Comparison of ENCODE assay signal across 8 cellular contexts in the genomic region with DNA sequence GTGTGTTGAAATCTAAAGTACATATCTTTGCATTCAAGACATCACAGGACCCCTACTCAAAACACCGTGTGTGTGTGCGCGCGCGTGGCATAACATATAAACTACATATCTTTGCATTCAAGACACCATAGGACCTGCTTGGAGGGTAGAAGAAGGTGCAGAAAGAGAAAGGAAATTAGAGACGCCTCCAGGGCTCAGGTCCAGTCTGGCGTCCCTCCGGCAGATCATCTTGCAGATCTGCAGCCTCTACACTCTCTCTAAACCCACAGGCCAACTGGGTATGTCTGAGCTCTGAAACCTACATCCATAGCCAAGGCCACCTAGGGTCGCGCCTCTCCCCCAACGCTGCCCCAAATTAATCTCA. TPM values are rescaled to one million over a fixed set of nuclear protein-coding genes. Genes with fewer than 3 reads are reported as not detected.
A peak's percentile ranks its signal among the peaks of the same experiment; 100 is the strongest.
DNase-seq lines count a peak whose midpoint lies in the region; ATAC-seq, FAIRE-seq and TF ChIP-seq lines count a peak whose summit lies in the region.

No MANE protein-coding gene starts in this region.

- CTCF ChIA-PET in Calu3 (lab: Charles Lee) = interaction anchor here (1.3 kb wide), 2 partner anchors 24 to 60 kb away, joined by 3 to 5 read pairs; partner anchors contain the start of gene GSK3A

- no peaks in the 10 kb centered on the region for H3K27me3 Mint-ChIP-seq in Calu3 (ENCODE audit: unreplicated experiment)

- no peaks in the 10 kb centered on the region for H4K20me1 ChIP-seq in MM.1S (ENCODE audit: insufficient read depth, low read length)

- ATAC-seq in HG03175 (IDR thresholded peaks at IDR 0.05; ENCODE audit: unreplicated experiment) (no peak), HG02884 (IDR thresholded peaks at IDR 0.05; ENCODE audit: unreplicated experiment) (no peak), HG03460 (IDR thresholded peaks at IDR 0.05; ENCODE audit: unreplicated experiment) (no peak)

- BruUV-seq in Calu3 (replicated peaks; lab: Mats Ljungman, UMichigan) = no TSS peak

- no peaks in the 10 kb centered on the region; the same call in 1 of the 2 replicates for H3F3A ChIP-seq in MM.1S (ENCODE audit: insufficient read depth, low read length)

- TF ChIP-seq CTCF in Calu3 (IDR thresholded peaks at IDR 0.05; ENCODE audit: unreplicated experiment) = no peak
- no peak for TF ChIP-seq CTCF in MM.1S (IDR thresholded peaks at IDR 0.05; ENCODE audit: low read length)
- no peak for TF ChIP-seq CTCF in neutrophil (IDR thresholded peaks at IDR 0.05)

- DNase-seq in Calu3 (no peak), MM.1S (no peak), cerebellar cortex (ENCODE audit: low spot score) (peak; percentile 58), small intestine (no peak)

- H3K4me3 ChIP-seq in MM.1S (ENCODE audit: low read length) (peak overlapping the region; percentile 89), neutrophil (ENCODE audit: low read depth in 1 of 2, low read length in 1 of 2) (peak overlapping the region; percentile 64 to 71), small intestine (ENCODE audit: low read depth in 1 of 2, low read length in 2 of 2) (no peak overlapping the region)

- peak overlapping the region; percentile 96 for H2AFZ ChIP-seq in MM.1S (ENCODE audit: low read length)

- peak overlapping the region; percentile 60; the same call in 1 of the 2 replicates for H3K9ac ChIP-seq in MM.1S (ENCODE audit: low read length)

- no peaks in the 10 kb centered on the region for H3K27me3 ChIP-seq in MM.1S (replicated peaks; ENCODE audit: insufficient read depth, low read length)
- H3K27me3 ChIP-seq in neutrophil = peaks cover 16% of the 10 kb centered on the region
- H3K27me3 ChIP-seq in small intestine (ENCODE audit: control insufficient read depth in 2 of 2, insufficient read depth in 2 of 2, low read length in 2 of 2) = no peaks in the 10 kb centered on the region

- peak overlapping the region; percentile 97 for H3K4me3 Mint-ChIP-seq in Calu3 (ENCODE audit: low read depth, unreplicated experiment)

- WGBS in small intestine, 3 donors = 69 to 90% (median 86%) methylated on average over 11 of the region's 11 CpGs

- H3K4me1 Mint-ChIP-seq in Calu3 (ENCODE audit: low read depth, unreplicated experiment) = peaks cover 13% of the 10 kb centered on the region

- H3K4me1 ChIP-seq in MM.1S (ENCODE audit: low read length) (peaks cover 3% of the 10 kb centered on the region; the same call in 1 of the 2 replicates), neutrophil (ENCODE audit: control insufficient read depth in 1 of 2, insufficient read depth in 1 of 2, low read depth in 1 of 2, low read length in 1 of 2) (peaks cover 12 to 15% of the 10 kb centered on the region in 2 experiments), small intestine (ENCODE audit: control insufficient read depth in 2 of 2, insufficient read depth in 1 of 2, low read depth in 1 of 2, low read length in 1 of 2) (no peaks in the 10 kb centered on the region)

- peak overlapping the region; percentile 97; the same call in 1 of the 2 replicates for H3K4me2 ChIP-seq in MM.1S (ENCODE audit: low read depth, low read length)

- H3K9me3 ChIP-seq in MM.1S (replicated peaks; ENCODE audit: insufficient read depth, low read length) = no peaks in the 10 kb centered on the region
- no peaks in the 10 kb centered on the region for H3K9me3 ChIP-seq in neutrophil
- H3K9me3 ChIP-seq in small intestine (ENCODE audit: control insufficient read depth, low read depth) = no peaks in the 10 kb centered on the region

- peak overlapping the region; percentile 79 for H3K27ac Mint-ChIP-seq in Calu3 (ENCODE audit: unreplicated experiment)

- peaks cover 19% of the 10 kb centered on the region for H3K36me3 Mint-ChIP-seq in Calu3 (ENCODE audit: insufficient read depth, unreplicated experiment)

- H3K9me3 Mint-ChIP-seq in Calu3 (ENCODE audit: low read depth, unreplicated experiment) = no peaks in the 10 kb centered on the region

- intact Hi-C loops in Calu3 (cut with micrococcal nuclease; ENCODE audit: unreplicated experiment) = no loop called here

- no peaks in the 10 kb centered on the region for H3K36me3 ChIP-seq in MM.1S (replicated peaks; ENCODE audit: insufficient read depth, low read length)
- no peaks in the 10 kb centered on the region for H3K36me3 ChIP-seq in neutrophil
- H3K36me3 ChIP-seq in small intestine (ENCODE audit: control insufficient read depth in 2 of 2, insufficient read depth in 2 of 2, low read length in 2 of 2) = no peaks in the 10 kb centered on the region

- no peak for FAIRE-seq in small intestine (lab: Jason Lieb, UNC)

- H3K79me2 ChIP-seq in MM.1S (ENCODE audit: low read length) = no peaks in the 10 kb centered on the region

- no peaks in the 10 kb centered on the region for H3K9me2 ChIP-seq in MM.1S (replicated peaks; ENCODE audit: insufficient read depth, low read length)

- H3K27ac ChIP-seq in MM.1S (ENCODE audit: low read length) (no peak overlapping the region), neutrophil (no peak overlapping the region), small intestine (ENCODE audit: low read depth in 1 of 2, low read length in 1 of 2) (no peak overlapping the region)

RNA-seq across cellular contexts. Expression of gene PAFAH1B3, which starts 0.7 kb away (rescaled TPM):
- total RNA-seq in Calu3 (2022) = 68.3 and 72.4 TPM in 2 replicates
- polyA plus RNA-seq in small intestine = 10 to 100 TPM; 16.3 to 49.4 (median 17.3) TPM

RNA-seq across cellular contexts. Expression of gene PRR19, which starts 1.2 kb away (rescaled TPM):
- total RNA-seq in Calu3 (2022) = 1.7 and 2.4 TPM in 2 replicates
- polyA plus RNA-seq in small intestine = 1 to 10 TPM in 1 of 3 donors, under 1 TPM in 2; 0.81 to 1.1 (median 0.97) TPM

RNA-seq across cellular contexts. Expression of gene TMEM145, which starts 10.0 kb away (rescaled TPM):
- total RNA-seq in Calu3 (2022) = 1.5 and 3.1 TPM in 2 replicates
- 1 to 10 TPM in 1 of 3 donors, not detected in 2; 1.1 TPM for polyA plus RNA-seq in small intestine

RNA-seq across cellular contexts. Expression of gene MEGF8, which starts 22.4 kb away (rescaled TPM):
- total RNA-seq in Calu3 (2022) = 32.0 and 35.0 TPM in 2 replicates
- 10 to 100 TPM in 1 of 3 donors, 1 to 10 TPM in 2; 2.4 to 10.2 (median 3.6) TPM for polyA plus RNA-seq in small intestine

RNA-seq across cellular contexts. Expression of gene CIC, which starts 34.0 kb away (rescaled TPM):
- 72.6 and 75.5 TPM in 2 replicates for total RNA-seq in Calu3 (2022)
- 10 to 100 TPM; 14.1 to 29.8 (median 18.1) TPM for polyA plus RNA-seq in small intestine

Comparison
In these comparisons a context has a peak if more than half of its experiments do, and no peak if none do; other contexts are left out.
1. H3K4me3 ChIP-seq: peak in MM.1S (single experiment) and neutrophil (2 of 2); none in small intestine (0 of 2).